Comparison of ENCODE assay signal across 32 cellular contexts in the genomic region with DNA sequence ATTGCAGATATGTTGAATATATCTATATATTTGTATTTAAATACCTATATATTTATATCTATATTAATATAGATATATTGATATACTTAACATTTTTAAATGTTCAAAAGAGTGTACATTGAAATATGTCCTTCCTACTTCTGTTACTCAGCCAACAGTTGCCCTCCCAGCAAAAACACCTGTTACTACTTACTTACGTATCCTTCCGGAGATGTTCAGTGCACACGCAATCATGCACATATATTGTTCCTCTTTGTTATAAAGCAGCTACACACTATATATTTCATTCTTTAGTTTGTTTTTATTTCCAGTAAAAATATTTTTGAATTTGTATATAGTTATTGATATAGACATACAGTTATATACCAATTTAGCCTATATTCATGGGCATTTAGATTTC.
DNase-seq lines count a peak whose midpoint lies in the region; ATAC-seq, FAIRE-seq and TF ChIP-seq lines count a peak whose summit lies in the region.
"Had no signal": no experiment of that assay in that cellular context is flagged by ENCODE, and none has a peak within 500 bp of the region (broad histone marks: within the 10 kb centered on the region; RNA-seq: fewer than 3 reads in every experiment).

No MANE protein-coding gene starts in this region.

- H3K4me1 ChIP-seq in PC-3 (ENCODE audit: insufficient read depth, low read length), result no peaks in the 10 kb centered on the region
- no peaks in the 10 kb centered on the region for H3K4me1 ChIP-seq in H9 (ENCODE audit: insufficient read depth, low read length)
- H3K4me1 ChIP-seq: A549, BE2C, BLaER1, Caco-2 had no signal

- H3K9me3 ChIP-seq in PC-3 (ENCODE audit: low read length) (no peaks in the 10 kb centered on the region), H9 (ENCODE audit: control insufficient read depth, low read depth, low read length) (no peaks in the 10 kb centered on the region)
- H3K9me3 ChIP-seq: A549; BE2C; BLaER1; BLaER1 treated with 17β-estradiol and CSF1 and Interleukin-3, amounts not matched to agents 10 nM and 100 nM; Caco-2 had no signal

- H3K4me1 Mint-ChIP-seq in H9, result no peaks in the 10 kb centered on the region
- H3K4me1 Mint-ChIP-seq: CD4-positive, alpha-beta memory T cell; CD4-positive, CD25-positive, alpha-beta regulatory T cell; CD8-positive, alpha-beta memory T cell had no signal

- no peak overlapping the region for H2BK12ac ChIP-seq in H9 (ENCODE audit: insufficient read length, low read depth, low read length)

- H3K23ac ChIP-seq in H9 (ENCODE audit: insufficient read length, low read depth, low read length), result no peak overlapping the region

- H3K79me1 ChIP-seq in H9 (ENCODE audit: insufficient read depth, low read depth, low read length, poor library complexity, severe bottlenecking), result no peaks in the 10 kb centered on the region

- no peak overlapping the region for H2BK20ac ChIP-seq in H9 (ENCODE audit: low read depth, low read length, poor library complexity, severe bottlenecking)

- no peaks in the 10 kb centered on the region for H3K36me3 ChIP-seq in PC-3 (ENCODE audit: low read depth, low read length)
- H3K36me3 ChIP-seq: BE2C; BLaER1; BLaER1 treated with 17β-estradiol and CSF1 and Interleukin-3, amounts not matched to agents 10 nM and 100 nM had no signal

- no peak overlapping the region for H3K18ac ChIP-seq in H9 (ENCODE audit: insufficient read length, low read depth, low read length)

- no peaks in the 10 kb centered on the region; the same call in 1 of the 2 replicates for H3K27me3 Mint-ChIP-seq in H9 (ENCODE audit: low read depth)
- H3K27me3 Mint-ChIP-seq: B cell; CD4-positive, alpha-beta memory T cell; CD4-positive, alpha-beta T cell; CD4-positive, CD25-positive, alpha-beta regulatory T cell; CD8-positive, alpha-beta memory T cell had no signal

- H3K14ac ChIP-seq in H9 (ENCODE audit: insufficient read depth, low read length), result no peak overlapping the region

- peak; percentile 6 for FAIRE-seq in G401.6 (lab: Jason Lieb, UNC)
- FAIRE-seq in RCC 7860 (lab: Jason Lieb, UNC), result peak; percentile 58
- FAIRE-seq: A549, D721Med had no signal

- H3K23me2 ChIP-seq in H9 (ENCODE audit: insufficient read length, low read depth, low read length, poor library complexity, severe bottlenecking), result no peaks in the 10 kb centered on the region

- H4K20me1 ChIP-seq in PC-3 (ENCODE audit: low read length) (no peaks in the 10 kb centered on the region), H9 (ENCODE audit: control insufficient read depth, insufficient read depth, insufficient read length) (no peaks in the 10 kb centered on the region)
- H4K20me1 ChIP-seq: BLaER1; BLaER1 treated with 17β-estradiol and CSF1 and Interleukin-3, amounts not matched to agents 10 nM and 100 nM had no signal

- no peak overlapping the region for H2BK5ac ChIP-seq in H9 (ENCODE audit: insufficient read length, low read length)

- H3K27ac ChIP-seq in PC-3 (ENCODE audit: low read length) (no peak overlapping the region), H9 (ENCODE audit: insufficient read length, low read depth, low read length) (no peak overlapping the region)
- H3K27ac ChIP-seq: 22Rv1; A549; BLaER1; BLaER1 treated with 17β-estradiol and CSF1 and Interleukin-3, amounts not matched to agents 10 nM and 100 nM; C4-2B had no signal

- intact Hi-C loops in PC-3 (cut with micrococcal nuclease), result no loop called here

- no peak overlapping the region for H3K27ac Mint-ChIP-seq in H9
- H3K27ac Mint-ChIP-seq: B cell; CD4-positive, alpha-beta memory T cell; CD4-positive, alpha-beta T cell; CD4-positive, CD25-positive, alpha-beta regulatory T cell; CD8-positive, alpha-beta memory T cell; CD8-positive, alpha-beta T cell had no signal

- H3K79me2 ChIP-seq in PC-3 (ENCODE audit: low read length), result no peaks in the 10 kb centered on the region
- no peaks in the 10 kb centered on the region for H3K79me2 ChIP-seq in H9 (ENCODE audit: insufficient read depth, low read length)

- TF ChIP-seq CTCF in PC-3 (conservative IDR thresholded peaks at IDR 0.05; ENCODE audit: low read depth, low read length) (no peak), H9 (conservative IDR thresholded peaks at IDR 0.05) (no peak)

- no peaks in the 10 kb centered on the region for H3K9me3 Mint-ChIP-seq in H9

- H3K4me3 ChIP-seq in PC-3 (ENCODE audit: low read length), result no peak overlapping the region
- H3K4me3 ChIP-seq: A549; BLaER1; BLaER1 treated with 17β-estradiol and CSF1 and Interleukin-3, amounts not matched to agents 10 nM and 100 nM had no signal

- H4K5ac ChIP-seq in H9 (ENCODE audit: insufficient read length, low read depth, low read length), result no peak overlapping the region

- no peak for DNase-seq in RCC 7860 (ENCODE audit: low spot score)
- no peak for DNase-seq in PC-3
- no peak for DNase-seq in H9
- DNase-seq: 8988T; ACHN; AML-193; BE2C; C1 segment of cervical spinal cord; Caco-2; Calu3; CD4-positive, alpha-beta memory T cell; CD4-positive, alpha-beta T cell; CD4-positive, CD25-positive, alpha-beta regulatory T cell; CD8-positive, alpha-beta memory T cell; CD8-positive, alpha-beta T cell; COR-L47; DMS 273 treated with DMSO at 0.1 percent for 48 hours; DMS153; DMS53; DMS79; DMS79 treated with DMSO at 0.1 percent for 48 hours; DND-41; EL had no signal

- H3K27me3 ChIP-seq in PC-3 (ENCODE audit: low read length), result no peaks in the 10 kb centered on the region
- no peaks in the 10 kb centered on the region for H3K27me3 ChIP-seq in H9 (ENCODE audit: insufficient read depth, low read length)
- H3K27me3 ChIP-seq: BE2C; BLaER1; BLaER1 treated with 17β-estradiol and CSF1 and Interleukin-3, amounts not matched to agents 10 nM and 100 nM had no signal

- H2AFZ ChIP-seq in PC-3 (ENCODE audit: low read length), result no peak overlapping the region
- H2AFZ ChIP-seq in H9 (ENCODE audit: low read length), result no peak overlapping the region

- no peak overlapping the region for H3K4me3 Mint-ChIP-seq in H9
- H3K4me3 Mint-ChIP-seq: B cell; CD14-positive monocyte; CD4-positive, alpha-beta memory T cell; CD4-positive, alpha-beta T cell; CD4-positive, CD25-positive, alpha-beta regulatory T cell; CD8-positive, alpha-beta memory T cell; CD8-positive, alpha-beta T cell had no signal

- H4K91ac ChIP-seq in H9 (ENCODE audit: insufficient read length, low read depth, low read length), result no peak overlapping the region

- no peaks in the 10 kb centered on the region for H3K9me2 ChIP-seq in PC-3 (replicated peaks; ENCODE audit: low read length)

- H3K4me2 ChIP-seq in PC-3 (ENCODE audit: low read length), result no peak overlapping the region
- no peak overlapping the region for H3K4me2 ChIP-seq in H9 (ENCODE audit: insufficient read depth, insufficient read length, low read length)
- H3K4me2 ChIP-seq: A549; BLaER1; BLaER1 treated with 17β-estradiol and CSF1 and Interleukin-3, amounts not matched to agents 10 nM and 100 nM had no signal

- no peak overlapping the region for H4K8ac ChIP-seq in H9 (replicated peaks; ENCODE audit: insufficient read length, low read depth, low read length)

- no peak overlapping the region for H2BK15ac ChIP-seq in H9 (ENCODE audit: low read depth, low read length)

- no peaks in the 10 kb centered on the region for H3F3A ChIP-seq in PC-3 (ENCODE audit: low read length, unreplicated experiment)

- no peak overlapping the region for H2AK5ac ChIP-seq in H9 (ENCODE audit: insufficient read length, low read length)

- POLR2A ChIA-PET in PC-3 (lab: Charles Lee; ENCODE audit: unreplicated experiment), result no interaction called here

- CTCF ChIA-PET in PC-3 (lab: Charles Lee), result no interaction called here

- BruUV-seq in PC-3 (replicated peaks; lab: Mats Ljungman, UMichigan), result no TSS peak

- no peak for ATAC-seq in PC-3
- ATAC-seq: A549; CD8-positive, alpha-beta T cell had no signal

- no peak overlapping the region for H2BK120ac ChIP-seq in H9 (ENCODE audit: low read depth, low read length, poor library complexity, severe bottlenecking)

- no peak overlapping the region for H3K9ac ChIP-seq in PC-3 (ENCODE audit: low read length)
- H3K9ac ChIP-seq in H9 (ENCODE audit: extremely low read depth, insufficient read length, low read length), result no peak overlapping the region
- H3K9ac ChIP-seq: BLaER1; BLaER1 treated with 17β-estradiol and CSF1 and Interleukin-3, amounts not matched to agents 10 nM and 100 nM had no signal

- H3K56ac ChIP-seq in H9 (ENCODE audit: insufficient read length, low read depth, low read length), result no peak overlapping the region

- H3K4ac ChIP-seq in H9 (ENCODE audit: low read depth, low read length), result no peak overlapping the region

- no peak overlapping the region for H3T11ph ChIP-seq in H9 (ENCODE audit: low read length)

- no peaks in the 10 kb centered on the region for H3K36me3 Mint-ChIP-seq in H9 (ENCODE audit: insufficient read depth in 1 of 3, low read depth in 3 of 3)
- H3K36me3 Mint-ChIP-seq: CD14-positive monocyte; CD4-positive, alpha-beta memory T cell; CD4-positive, CD25-positive, alpha-beta regulatory T cell; CD8-positive, alpha-beta memory T cell; CD8-positive, alpha-beta T cell had no signal

- WGBS in H9 (ENCODE audit: extremely low coverage, insufficient read length, low lambda C conversion rate), result no CpG with 5 or more reads among the region's 3 CpGs
